ENCODE assay signal across 8 cellular contexts in the genomic region with DNA sequence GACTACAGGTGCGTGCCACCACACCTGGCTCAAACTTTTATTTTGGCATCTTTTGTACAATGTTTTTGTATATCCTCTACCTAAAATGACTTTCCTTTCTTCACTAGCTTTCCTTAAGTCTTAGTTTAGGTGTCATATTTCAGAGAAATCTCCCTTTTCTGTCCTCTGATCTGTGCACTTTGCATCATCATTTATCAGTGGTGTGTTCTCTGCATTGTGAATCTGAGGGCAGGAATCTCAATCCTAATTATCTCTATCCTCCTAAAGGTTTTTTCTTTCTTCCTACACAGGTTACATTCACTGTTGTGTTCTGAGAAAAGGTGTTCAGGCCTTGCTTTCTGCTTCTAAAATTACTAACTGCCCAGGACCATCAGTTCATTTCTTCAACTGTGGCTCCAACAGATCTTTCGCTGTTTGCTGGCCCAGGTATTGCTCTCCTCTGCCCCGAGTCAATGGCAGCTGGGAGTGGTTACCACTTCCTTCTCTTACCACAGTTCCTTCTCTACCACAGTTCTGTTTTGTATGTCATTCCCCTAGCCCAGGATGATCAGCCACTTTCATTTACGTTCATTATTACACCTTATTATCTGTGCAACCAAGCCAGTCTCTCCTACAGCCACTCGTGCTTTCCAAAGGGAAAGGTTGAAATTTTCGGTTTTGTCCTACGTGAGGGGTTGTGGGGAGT. TPM values are rescaled to one million over a fixed set of nuclear protein-coding genes. Genes with fewer than 3 reads are reported as not detected.
DNase-seq lines count a peak whose midpoint lies in the region; ATAC-seq, FAIRE-seq and TF ChIP-seq lines count a peak whose summit lies in the region.

No MANE protein-coding gene starts in this region.

- 56 to 73% (median 66%) methylated on average over 7 of the region's 7 CpGs for WGBS in small intestine, 3 donors

- H3K27me3 Mint-ChIP-seq in CD4-positive, CD25-positive, alpha-beta regulatory T cell = no peaks in the 10 kb centered on the region
- no peaks in the 10 kb centered on the region for H3K27me3 Mint-ChIP-seq in activated CD8-positive, alpha-beta T cell treated with anti-CD3 and anti-CD28 coated beads for 36 hours
- H3K27me3 Mint-ChIP-seq in HFFc6 (ENCODE audit: insufficient read depth) = no peaks in the 10 kb centered on the region

- H3K4me1 Mint-ChIP-seq in CD4-positive, CD25-positive, alpha-beta regulatory T cell = peaks cover 33 to 91% (median 72%) of the 10 kb centered on the region in 4 donors
- peaks cover 90% of the 10 kb centered on the region for H3K4me1 Mint-ChIP-seq in activated CD8-positive, alpha-beta T cell treated with anti-CD3 and anti-CD28 coated beads for 36 hours (ENCODE audit: low read depth)
- H3K4me1 Mint-ChIP-seq in HFFc6 (ENCODE audit: low read depth) = peaks cover 21% of the 10 kb centered on the region

- DNase-seq in CD4-positive, CD25-positive, alpha-beta regulatory T cell = peak; percentile 9 to 86 (median 77)
- peak; percentile 77 for DNase-seq in activated CD8-positive, alpha-beta T cell treated with anti-CD3 and anti-CD28 coated beads for 36 hours
- DNase-seq in small intestine (peak; percentile 56), anterior cingulate cortex (lab: John Stamatoyannopoulos, UW) (no peak), NCI-H2107 (lab: John Stamatoyannopoulos, UW) (no peak), HFFc6 (no peak)

- no peaks in the 10 kb centered on the region for H3K36me3 ChIP-seq in CD4-positive, CD25-positive, alpha-beta regulatory T cell (ENCODE audit: control insufficient read depth, insufficient read depth, low read length)
- no peaks in the 10 kb centered on the region for H3K36me3 ChIP-seq in small intestine (ENCODE audit: control insufficient read depth in 2 of 2, insufficient read depth in 2 of 2, low read length in 2 of 2)

- peak overlapping the region; percentile 52 for H3K27ac ChIP-seq in CD4-positive, CD25-positive, alpha-beta regulatory T cell (ENCODE audit: insufficient read depth, low read length, poor library complexity, severe bottlenecking)
- H3K27ac ChIP-seq in small intestine (ENCODE audit: low read depth in 1 of 2, low read length in 1 of 2) = peak overlapping the region in 1 of 2 donors; percentile 45

- H3K27me3 ChIP-seq in CD4-positive, CD25-positive, alpha-beta regulatory T cell (ENCODE audit: control insufficient read depth, insufficient read depth, low read length) = no peaks in the 10 kb centered on the region
- H3K27me3 ChIP-seq in small intestine (ENCODE audit: control insufficient read depth in 2 of 2, insufficient read depth in 2 of 2, low read length in 2 of 2) = no peaks in the 10 kb centered on the region

- H3K36me3 Mint-ChIP-seq in CD4-positive, CD25-positive, alpha-beta regulatory T cell = peaks cover 7% of the 10 kb centered on the region
- H3K36me3 Mint-ChIP-seq in activated CD8-positive, alpha-beta T cell treated with anti-CD3 and anti-CD28 coated beads for 36 hours (ENCODE audit: low read depth) = peaks cover 8% of the 10 kb centered on the region
- no peaks in the 10 kb centered on the region; the same call in 1 of the 2 replicates for H3K36me3 Mint-ChIP-seq in HFFc6 (ENCODE audit: low read depth)

- no peak for TF ChIP-seq CTCF in activated CD8-positive, alpha-beta T cell treated with anti-CD3 and anti-CD28 coated beads for 36 hours (IDR thresholded peaks at IDR 0.05)
- TF ChIP-seq CTCF in HFFc6 (IDR thresholded peaks at IDR 0.05) = no peak

- FAIRE-seq in small intestine (lab: Jason Lieb, UNC) = no peak

- peak overlapping the region; percentile 88 for H3K4me3 ChIP-seq in CD4-positive, CD25-positive, alpha-beta regulatory T cell (ENCODE audit: low read depth, low read length)
- no peak overlapping the region for H3K4me3 ChIP-seq in small intestine (ENCODE audit: low read depth in 1 of 2, low read length in 2 of 2)

- CTCF ChIA-PET in activated CD8-positive, alpha-beta T cell treated with anti-CD3 and anti-CD28 coated beads for 36 hours (lab: Charles Lee) = interaction anchor here (0.9 to 2.5 kb wide), 6 partner anchors 12 to 143 kb away, joined by 3 to 8 read pairs (median 4); no protein-coding TSS in a partner anchor

- intact Hi-C loops in activated CD8-positive, alpha-beta T cell treated with anti-CD3 and anti-CD28 coated beads for 36 hours (cut with micrococcal nuclease) = loop anchor here (5.0 kb wide), 1 partner anchor 33 kb away; no protein-coding TSS in a partner anchor

- H3K27ac Mint-ChIP-seq in CD4-positive, CD25-positive, alpha-beta regulatory T cell = peak overlapping the region; percentile 68 to 92 (median 83)
- H3K27ac Mint-ChIP-seq in activated CD8-positive, alpha-beta T cell treated with anti-CD3 and anti-CD28 coated beads for 36 hours = peak overlapping the region; percentile 95
- H3K27ac Mint-ChIP-seq in HFFc6 = no peak overlapping the region

- POLR2A ChIA-PET in activated CD8-positive, alpha-beta T cell treated with anti-CD3 and anti-CD28 coated beads for 36 hours (lab: Charles Lee) = interaction anchor here (0.6 to 1.5 kb wide), 7 partner anchors 13 to 1135 kb away, joined by 3 to 6 read pairs (median 3); a partner anchor contains a TSS

- no peaks in the 10 kb centered on the region for H3K9me3 Mint-ChIP-seq in CD4-positive, CD25-positive, alpha-beta regulatory T cell
- H3K9me3 Mint-ChIP-seq in activated CD8-positive, alpha-beta T cell treated with anti-CD3 and anti-CD28 coated beads for 36 hours = no peaks in the 10 kb centered on the region
- no peaks in the 10 kb centered on the region for H3K9me3 Mint-ChIP-seq in HFFc6

- ATAC-seq in CD4-positive, CD25-positive, alpha-beta regulatory T cell (ENCODE audit: low read depth in 2 of 2) = peak; percentile 100
- peak; percentile 87 for ATAC-seq in GM19468 (IDR thresholded peaks at IDR 0.05; ENCODE audit: extremely low read depth, unreplicated experiment)
- ATAC-seq in HG03469 (IDR thresholded peaks at IDR 0.05; ENCODE audit: unreplicated experiment) = peak; percentile 90
- peak; percentile 97 for ATAC-seq in activated CD8-positive, alpha-beta T cell treated with anti-CD3 and anti-CD28 coated beads for 36 hours

- peak overlapping the region; percentile 35 to 87 (median 80) for H3K4me3 Mint-ChIP-seq in CD4-positive, CD25-positive, alpha-beta regulatory T cell
- peak overlapping the region; percentile 62 for H3K4me3 Mint-ChIP-seq in activated CD8-positive, alpha-beta T cell treated with anti-CD3 and anti-CD28 coated beads for 36 hours
- H3K4me3 Mint-ChIP-seq in HFFc6 = no peak overlapping the region

- H3K4me1 ChIP-seq in CD4-positive, CD25-positive, alpha-beta regulatory T cell (ENCODE audit: control insufficient read depth, insufficient read depth, low read length, poor library complexity, severe bottlenecking) = peaks cover 75% of the 10 kb centered on the region
- peaks cover 4 to 11% of the 10 kb centered on the region in 2 donors for H3K4me1 ChIP-seq in small intestine (ENCODE audit: control insufficient read depth in 2 of 2, insufficient read depth in 1 of 2, low read depth in 1 of 2, low read length in 1 of 2)

- H3K9me3 ChIP-seq in CD4-positive, CD25-positive, alpha-beta regulatory T cell (ENCODE audit: control insufficient read depth in 2 of 2, low read length in 2 of 2) = no peaks in the 10 kb centered on the region
- no peaks in the 10 kb centered on the region for H3K9me3 ChIP-seq in small intestine (ENCODE audit: control insufficient read depth, low read depth)

RNA-seq across cellular contexts. Expression of a gene that starts 14.0 kb away (rescaled TPM):
- total RNA-seq in CD4-positive, CD25-positive, alpha-beta regulatory T cell = 24.9 TPM
- polyA plus RNA-seq in CD4-positive, CD25-positive, alpha-beta regulatory T cell = 10 to 100 TPM; 18.0 to 27.0 (median 18.9) TPM
- 10 to 100 TPM; 34.3 to 36.5 TPM for total RNA-seq in activated CD8-positive, alpha-beta T cell treated with anti-CD3 and anti-CD28 coated beads for 36 hours
- 1 to 10 TPM; 3.8 to 9.8 (median 3.8) TPM for polyA plus RNA-seq in small intestine
- total RNA-seq in HFFc6 (2021; fragmentation: NEBNext Ultra II Directional; extraction: Animal tissue kit (Norgen Biotek cat#: 25700)) = 10 to 100 TPM; 28.8 to 39.1 (median 32.7) TPM

Comparison
In these comparisons a context has a peak if more than half of its experiments do, and no peak if none do; other contexts are left out.
1. DNase-seq: peak in CD4-positive, CD25-positive, alpha-beta regulatory T cell (3 of 3), activated CD8-positive, alpha-beta T cell treated with anti-CD3 and anti-CD28 coated beads for 36 hours (single experiment) and small intestine (single experiment); none in anterior cingulate cortex (0 of 58), NCI-H2107 (single experiment) and HFFc6 (single experiment).
2. Peak in every context shown above with its lines, with median percentiles within 50 percentile points of each other: ATAC-seq.